In the genomic region with DNA sequence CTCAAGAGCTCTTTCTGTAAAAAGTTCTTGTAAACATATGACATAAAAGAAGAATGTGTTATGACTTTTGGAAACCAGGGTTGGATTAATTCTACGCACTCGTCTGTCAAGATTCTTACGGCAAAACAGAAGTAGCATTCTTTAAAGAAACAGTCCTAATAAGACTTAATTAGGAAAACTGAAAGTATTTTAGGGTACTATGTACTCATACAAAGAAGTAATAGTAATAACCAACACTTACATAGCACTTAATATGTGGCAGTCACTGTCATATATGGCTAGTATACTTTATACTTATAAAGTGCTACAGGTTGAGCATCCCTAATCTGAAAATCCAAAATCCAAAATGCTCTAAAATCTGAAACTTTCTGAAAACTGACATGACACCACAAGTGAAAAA, we compare ENCODE assay signal across 19 cellular contexts.
"Had no signal": no experiment of that assay in that cellular context is flagged by ENCODE, and none has a peak within 500 bp of the region (broad histone marks: within the 10 kb centered on the region; RNA-seq: fewer than 3 reads in every experiment).

No MANE protein-coding gene starts in this region.

- H3K27ac Mint-ChIP-seq: activated CD4-positive, alpha-beta T cell treated with anti-CD3 and anti-CD28 coated beads for 36 hours; activated naive CD4-positive, alpha-beta T cell treated with anti-CD3 and anti-CD28 coated beads, Interleukin-2, amount 10 ng/mL, durations not matched to agents 7 days and 5 days; mesothelial cell of epicardium had no signal

- H3K27ac ChIP-seq: ascending aorta, vagina, WERI-Rb-1 had no signal

- H3K9me3 ChIP-seq: ascending aorta, transverse colon, vagina had no signal

- H3K27me3 Mint-ChIP-seq: activated CD4-positive, alpha-beta T cell treated with anti-CD3 and anti-CD28 coated beads for 36 hours; activated naive CD4-positive, alpha-beta T cell treated with anti-CD3 and anti-CD28 coated beads, Interleukin-2, amount 10 ng/mL, durations not matched to agents 7 days and 5 days had no signal

- DNase-seq: activated CD4-positive, alpha-beta T cell treated with anti-CD3 and anti-CD28 coated beads for 36 hours; activated CD4-positive, alpha-beta T cell treated with anti-CD3 and anti-CD28 coated beads, Interleukin-2, amount 50 U/mL, for 48 hours; activated naive CD4-positive, alpha-beta T cell treated with anti-CD3 and anti-CD28 coated beads, Interleukin-2, amount 10 ng/mL, durations not matched to agents 7 days and 5 days; activated T-cell treated with anti-CD3 and anti-CD28 coated beads, Interleukin-2, amount 50 U/mL, for 4 hours; effector CD4-positive, alpha-beta T cell; kidney; retina; stimulated activated CD4-positive, alpha-beta T cell treated with anti-CD3 and anti-CD28 coated beads, Interleukin-12 subunit alpha, Interleukin-12 subunit beta, amount 100 ng/mL, for 4 hours; stimulated activated CD4-positive, alpha-beta T cell treated with anti-CD3 and anti-CD28 coated beads, Interleukin-1b, Interleukin-23, amount 100 ng/mL, for 48 hours; stimulated activated naive CD8-positive, alpha-beta T cell treated with anti-CD3 and anti-CD28 coated beads, Interleukin-15, Interleukin-2, amounts not matched to agents 100 U/mL and 50 U/mL, for 24 hours; substantia nigra; transverse colon; WERI-Rb-1 had no signal

- H3K36me3 Mint-ChIP-seq: activated naive CD4-positive, alpha-beta T cell treated with anti-CD3 and anti-CD28 coated beads, Interleukin-2, amount 10 ng/mL, durations not matched to agents 7 days and 5 days; mesothelial cell of epicardium had no signal

- H3K4me1 Mint-ChIP-seq: neural crest cell had no signal

- H3K4me1 ChIP-seq: ascending aorta had no signal

- H3K4me3 Mint-ChIP-seq: activated CD4-positive, alpha-beta T cell treated with anti-CD3 and anti-CD28 coated beads for 36 hours; activated naive CD4-positive, alpha-beta T cell treated with anti-CD3 and anti-CD28 coated beads, Interleukin-2, amount 10 ng/mL, durations not matched to agents 7 days and 5 days; activated T-cell treated with anti-CD3 and anti-CD28 coated beads, Interleukin-2, amount 50 U/mL, for 4 hours; mesothelial cell of epicardium; neural crest cell had no signal

- H3K9me3 Mint-ChIP-seq: activated naive CD4-positive, alpha-beta T cell treated with anti-CD3 and anti-CD28 coated beads, Interleukin-2, amount 10 ng/mL, durations not matched to agents 7 days and 5 days; activated T-cell treated with anti-CD3 and anti-CD28 coated beads, Interleukin-2, amount 50 U/mL, for 4 hours had no signal

- H3K27me3 ChIP-seq: ascending aorta, transverse colon, vagina had no signal

- H3K36me3 ChIP-seq: ascending aorta, transverse colon, vagina, WERI-Rb-1 had no signal

- H3K4me3 ChIP-seq: ascending aorta, lung, transverse colon, vagina had no signal

- ATAC-seq: activated CD4-positive, alpha-beta T cell treated with anti-CD3 and anti-CD28 coated beads for 36 hours; activated T-cell treated with anti-CD3 and anti-CD28 coated beads, Interleukin-2, amount 50 U/mL, for 4 hours; left lobe of liver; stimulated activated naive CD8-positive, alpha-beta T cell treated with anti-CD3 and anti-CD28 coated beads, Interleukin-15, Interleukin-2, amounts not matched to agents 100 U/mL and 50 U/mL, for 24 hours had no signal
